Comparison of ENCODE assay signal across 17 cellular contexts in genomic region chr3:189995129-189995528, GRCh38.
A peak's percentile ranks its signal among the peaks of the same experiment; 100 is the strongest.
DNase-seq lines count a peak whose midpoint lies in the region; ATAC-seq and TF ChIP-seq lines count a peak whose summit lies in the region.
"Had no signal": no experiment of that assay in that cellular context is flagged by ENCODE, and none has a peak within 500 bp of the region (broad histone marks: within the 10 kb centered on the region; RNA-seq: fewer than 3 reads in every experiment).

No MANE protein-coding gene starts in this region.

- H3K23ac ChIP-seq in IMR-90 (ENCODE audit: low read depth, low read length): 0 out of 2 replicates have a peak overlapping the region, but pooled peaks have one; percentile 38

- no peak for TF ChIP-seq CTCF in AG10803 (conservative IDR thresholded peaks at IDR 0.05; ENCODE audit: low read length)
- TF ChIP-seq CTCF in IMR-90 (conservative IDR thresholded peaks at IDR 0.05; ENCODE audit: low read depth, low read length): no peak
- no peak for TF ChIP-seq CTCF in WERI-Rb-1 (IDR thresholded peaks at IDR 0.05; ENCODE audit: low read depth, low read length)
- TF ChIP-seq CTCF in GM20000 (IDR thresholded peaks at IDR 0.05; ENCODE audit: extremely low read depth, missing control alignments): no peak

- peak overlapping the region; percentile 83 for H3K14ac ChIP-seq in IMR-90 (replicated peaks; ENCODE audit: low read depth, low read length)

- H2AK9ac ChIP-seq in IMR-90 (replicated peaks; ENCODE audit: low read depth, low read length, poor library complexity): no peak overlapping the region

- no peak overlapping the region for H3K18ac ChIP-seq in IMR-90 (ENCODE audit: low read depth, low read length)

- no TSS peak for BruUV-seq in IMR-90 (replicated peaks; lab: Mats Ljungman, UMichigan)

- dilution Hi-C loops in IMR-90 (cut with HindIII; ENCODE audit: low sequenced_read_pairs, unreplicated experiment): no loop called here

- H3K9me1 ChIP-seq in IMR-90 (ENCODE audit: insufficient read depth, low read length): 0 out of 2 replicates have a peak, but pooled peaks cover 5% of the 10 kb centered on the region

- no peaks in the 10 kb centered on the region for H4K20me1 ChIP-seq in IMR-90 (ENCODE audit: insufficient read depth, low read length)

- H3K36me3 ChIP-seq in IMR-90 (ENCODE audit: control insufficient read depth, insufficient read depth, low read length): 0 out of 2 replicates have a peak, but pooled peaks cover 2% of the 10 kb centered on the region
- no peaks in the 10 kb centered on the region for H3K36me3 ChIP-seq in WERI-Rb-1
- no peaks in the 10 kb centered on the region for H3K36me3 ChIP-seq in iPS-18a (ENCODE audit: control insufficient read depth, low read depth, low read length)
- H3K36me3 ChIP-seq: lower lobe of right lung had no signal

- H3K27ac ChIP-seq in IMR-90 (ENCODE audit: insufficient read depth, low read length) (no peak overlapping the region), WERI-Rb-1 (no peak overlapping the region), iPS-18a (ENCODE audit: low read length) (no peak overlapping the region)
- H3K27ac ChIP-seq: lower lobe of right lung had no signal

- H3K4me3 ChIP-seq in AG10803 (ENCODE audit: low read length): no peak overlapping the region
- no peak overlapping the region for H3K4me3 ChIP-seq in IMR-90 (ENCODE audit: insufficient read depth, low read depth, low read length)
- no peak overlapping the region for H3K4me3 ChIP-seq in WERI-Rb-1 (ENCODE audit: low read depth, low read length)
- peak overlapping the region; percentile 18 for H3K4me3 ChIP-seq in iPS-18a (ENCODE audit: low read length)
- H3K4me3 ChIP-seq: lower lobe of right lung had no signal

- H3K27me3 ChIP-seq in IMR-90 (ENCODE audit: control insufficient read depth, insufficient read depth, low read length): no peaks in the 10 kb centered on the region
- H3K27me3 ChIP-seq in WERI-Rb-1 (ENCODE audit: insufficient read depth, low read depth, severe bottlenecking): no peaks in the 10 kb centered on the region
- H3K27me3 ChIP-seq in iPS-18a (ENCODE audit: control insufficient read depth, insufficient read depth, low read length): no peaks in the 10 kb centered on the region

- no peak overlapping the region for H3K9ac ChIP-seq in IMR-90 (ENCODE audit: low read depth, low read length)
- peak overlapping the region; percentile 28 for H3K9ac ChIP-seq in iPS-18a (ENCODE audit: low read length)

- no peaks in the 10 kb centered on the region; the same call in 1 of the 2 replicates for H3K4me1 ChIP-seq in IMR-90 (ENCODE audit: control insufficient read depth, insufficient read depth, low read length)
- peaks cover 42% of the 10 kb centered on the region for H3K4me1 ChIP-seq in iPS-18a (ENCODE audit: control insufficient read depth, low read depth, low read length)
- H3K4me1 ChIP-seq: Caco-2, lower lobe of right lung had no signal

- 0 out of 2 replicates have a peak overlapping the region, but pooled peaks have one; percentile 22 for H2AK5ac ChIP-seq in IMR-90 (ENCODE audit: low read depth, low read length)

- intact Hi-C loops in IMR-90 (cut with micrococcal nuclease): no loop called here

- H3K9me3 ChIP-seq in IMR-90 (ENCODE audit: control insufficient read depth, insufficient read depth, low read length): no peaks in the 10 kb centered on the region
- H3K9me3 ChIP-seq in WERI-Rb-1 (ENCODE audit: severe bottlenecking): no peaks in the 10 kb centered on the region
- H3K9me3 ChIP-seq in iPS-18a (ENCODE audit: control insufficient read depth, low read depth, low read length): no peaks in the 10 kb centered on the region
- H3K9me3 ChIP-seq: Caco-2, lower lobe of right lung had no signal

- no peak overlapping the region for H4K91ac ChIP-seq in IMR-90 (ENCODE audit: insufficient read depth, low read depth, low read length)

- in situ Hi-C loops in IMR-90 (cut with MboI; ENCODE audit: low sequenced_read_pairs): no loop called here

- WGBS in IMR-90 (ENCODE audit: extremely low coverage in 2 of 2, insufficient read length in 1 of 2), 2 experiments: 60% methylated on average over 1 of the region's 3 CpGs; no CpG with 5 or more reads in 1 of the 2 experiments

- no peak for TF ChIP-seq POLR2A in IMR-90 (IDR thresholded peaks at IDR 0.05; ENCODE audit: low read depth, low read length)

- POLR2A ChIA-PET in IMR-90 (lab: Charles Lee; ENCODE audit: unreplicated experiment): interaction anchor here (0.6 kb wide), 1 partner anchor 107 kb away, joined by 3 read pairs; no protein-coding TSS in a partner anchor

- no peak overlapping the region for H2BK5ac ChIP-seq in IMR-90 (ENCODE audit: low read depth, low read length, poor library complexity, severe bottlenecking)

- H2BK20ac ChIP-seq in IMR-90 (ENCODE audit: low read depth, low read length): no peak overlapping the region

- H3K4ac ChIP-seq in IMR-90 (ENCODE audit: low read depth, low read length): 0 out of 2 replicates have a peak overlapping the region, but pooled peaks have one; percentile 9

- no peak for ATAC-seq in IMR-90 (ENCODE audit: low read depth)
- no peak for ATAC-seq in HG03442 (IDR thresholded peaks at IDR 0.05; ENCODE audit: unreplicated experiment)
- ATAC-seq: lower lobe of right lung, right cardiac atrium had no signal

- no peak overlapping the region for H4K5ac ChIP-seq in IMR-90 (ENCODE audit: low read depth, low read length)

- H3K79me1 ChIP-seq in IMR-90 (ENCODE audit: low read depth in 1 of 2, low read length in 2 of 2): peaks cover 10 to 30% of the 10 kb centered on the region in 2 experiments; a peak in 3 of 4 replicates

- no peak overlapping the region for H3K4me2 ChIP-seq in IMR-90 (ENCODE audit: low read depth, low read length)

- CTCF ChIA-PET in IMR-90 (lab: Yijun Ruan, JAX): interaction anchor here (0.6 to 0.9 kb wide), 2 partner anchors 18 to 33 kb away, joined by 3 to 4 read pairs; no protein-coding TSS in a partner anchor

- no peak overlapping the region; the same call in 2 of the 3 replicates for H2BK15ac ChIP-seq in IMR-90 (ENCODE audit: low read depth, low read length)

- no peak overlapping the region for H3K56ac ChIP-seq in IMR-90 (ENCODE audit: extremely low read depth, insufficient read depth, low read length)

- H2BK120ac ChIP-seq in IMR-90 (ENCODE audit: low read depth, low read length): no peak overlapping the region

- TF ChIP-seq RAD21 in IMR-90 (IDR thresholded peaks at IDR 0.05; ENCODE audit: low read length): no peak

- DNase-seq in AG10803 (ENCODE audit: low read depth) (peak; percentile 66), IMR-90 (peak; percentile 42), WERI-Rb-1 (peak; percentile 31), NCI-H510A (lab: John Stamatoyannopoulos, UW) (no peak), GM20000 (ENCODE audit: low spot score) (no peak)
- no peak for DNase-seq in activated CD4-positive, alpha-beta T cell treated with anti-CD3 and anti-CD28 coated beads, Interleukin-2, amount 50 U/mL, for 4 hours
- DNase-seq: activated CD8-positive, alpha-beta memory T cell treated with anti-CD3 and anti-CD28 coated beads for 24 hours; Caco-2; lower lobe of right lung; NCI-H2081 treated with DMSO at 0.1 percent for 48 hours; nephron progenitor cell; NK-92 treated with Interleukin-12 subunit alpha and Interleukin-12 subunit beta, amount 100 ng/mL, for 24 hours; right cardiac atrium; SHP77 treated with DMSO at 0.1 percent for 48 hours; stimulated activated CD4-positive, alpha-beta T cell treated with anti-CD3 and anti-CD28 coated beads, Interleukin-4, amount 100 ng/mL, for 1 hour had no signal

- H2AFZ ChIP-seq in IMR-90 (replicated peaks; ENCODE audit: low read length, poor library complexity): no peak overlapping the region

- H4K8ac ChIP-seq in IMR-90 (ENCODE audit: low read depth in 2 of 2, low read length in 2 of 2): peak overlapping the region in 1 of 2 experiments; percentile 10; a peak in 1 of 4 replicates

TF ChIP-seq in IMR-90, 13 proteins besides CTCF, POLR2A, EP300 and RAD21:
- TF ChIP-seq MAFK (IDR thresholded peaks at IDR 0.05; ENCODE audit: low read depth, low read length) (no peak), RCOR1 (IDR thresholded peaks at IDR 0.05; ENCODE audit: insufficient replicate concordance, low read length) (no peak), BHLHE40 (IDR thresholded peaks at IDR 0.05; ENCODE audit: low read depth, low read length) (no peak), NFE2L2 (IDR thresholded peaks at IDR 0.05; ENCODE audit: low read depth, low read length) (no peak), MAZ (IDR thresholded peaks at IDR 0.05; ENCODE audit: borderline replicate concordance, low read depth, low read length) (no peak), CHD1 (IDR thresholded peaks at IDR 0.05; ENCODE audit: low read depth, low read length) (no peak), CEBPB (IDR thresholded peaks at IDR 0.05; ENCODE audit: low read depth, low read length) (no peak), SMC3 (IDR thresholded peaks at IDR 0.05; ENCODE audit: low read depth, low read length) (no peak), ELK1 (IDR thresholded peaks at IDR 0.05; ENCODE audit: borderline replicate concordance, low read depth, low read length) (no peak), MXI1 (IDR thresholded peaks at IDR 0.05; ENCODE audit: borderline replicate concordance, low read depth, low read length) (no peak), RFX5 (IDR thresholded peaks at IDR 0.05; ENCODE audit: low read depth, low read length) (no peak), FOS (IDR thresholded peaks at IDR 0.05; ENCODE audit: low read depth, low read length) (no peak)
- TF ChIP-seq, protein P1, sequence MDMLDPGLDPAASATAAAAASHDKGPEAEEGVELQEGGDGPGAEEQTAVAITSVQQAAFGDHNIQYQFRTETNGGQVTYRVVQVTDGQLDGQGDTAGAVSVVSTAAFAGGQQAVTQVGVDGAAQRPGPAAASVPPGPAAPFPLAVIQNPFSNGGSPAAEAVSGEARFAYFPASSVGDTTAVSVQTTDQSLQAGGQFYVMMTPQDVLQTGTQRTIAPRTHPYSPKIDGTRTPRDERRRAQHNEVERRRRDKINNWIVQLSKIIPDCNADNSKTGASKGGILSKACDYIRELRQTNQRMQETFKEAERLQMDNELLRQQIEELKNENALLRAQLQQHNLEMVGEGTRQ (IDR thresholded peaks at IDR 0.05; ENCODE audit: low read depth, low read length): no peak

Comparison
In these comparisons a context has a peak if more than half of its experiments do, and no peak if none do; other contexts are left out.
1. DNase-seq: peak in AG10803 (single experiment), IMR-90 (single experiment) and WERI-Rb-1 (single experiment); none in NCI-H510A (single experiment), GM20000 (single experiment) and activated CD4-positive, alpha-beta T cell treated with anti-CD3 and anti-CD28 coated beads, Interleukin-2, amount 50 U/mL, for 4 hours (0 of 2).